In the genomic region with DNA sequence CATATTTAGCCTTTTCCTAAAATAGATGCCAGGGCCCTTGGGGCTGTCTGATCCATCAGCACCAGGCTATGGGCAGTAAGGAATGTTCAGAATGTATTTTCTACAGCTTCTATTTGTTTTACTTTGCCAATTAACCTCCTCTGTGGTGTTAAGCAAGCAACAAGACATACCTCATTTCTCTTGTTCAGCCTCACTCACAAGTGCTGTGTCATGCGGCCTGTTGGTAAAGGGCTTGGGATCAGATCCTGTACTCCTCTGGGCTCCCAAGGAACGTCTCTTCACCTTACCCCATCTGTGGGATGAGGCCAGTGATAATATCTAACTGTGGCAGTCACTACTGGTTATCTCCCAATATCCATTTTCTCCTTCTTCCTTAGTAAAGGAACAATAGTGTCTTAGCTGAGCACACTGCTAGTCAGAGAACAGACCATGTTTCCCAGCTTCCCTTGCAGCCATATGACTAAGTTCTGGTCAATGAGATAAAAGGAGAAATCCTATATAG, we compare ENCODE assay signal across 1 cellular context.
TF ChIP-seq lines count a peak whose summit lies in the region.

No MANE protein-coding gene starts in this region.

TF ChIP-seq in A549, 52 proteins besides CTCF, POLR2A, EP300 and RAD21 (continued from another document):
- TF ChIP-seq, protein P1, sequence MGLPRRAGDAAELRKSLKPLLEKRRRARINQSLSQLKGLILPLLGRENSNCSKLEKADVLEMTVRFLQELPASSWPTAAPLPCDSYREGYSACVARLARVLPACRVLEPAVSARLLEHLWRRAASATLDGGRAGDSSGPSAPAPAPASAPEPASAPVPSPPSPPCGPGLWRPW (IDR thresholded peaks at IDR 0.05) = no peak
- TF ChIP-seq, protein P2, sequence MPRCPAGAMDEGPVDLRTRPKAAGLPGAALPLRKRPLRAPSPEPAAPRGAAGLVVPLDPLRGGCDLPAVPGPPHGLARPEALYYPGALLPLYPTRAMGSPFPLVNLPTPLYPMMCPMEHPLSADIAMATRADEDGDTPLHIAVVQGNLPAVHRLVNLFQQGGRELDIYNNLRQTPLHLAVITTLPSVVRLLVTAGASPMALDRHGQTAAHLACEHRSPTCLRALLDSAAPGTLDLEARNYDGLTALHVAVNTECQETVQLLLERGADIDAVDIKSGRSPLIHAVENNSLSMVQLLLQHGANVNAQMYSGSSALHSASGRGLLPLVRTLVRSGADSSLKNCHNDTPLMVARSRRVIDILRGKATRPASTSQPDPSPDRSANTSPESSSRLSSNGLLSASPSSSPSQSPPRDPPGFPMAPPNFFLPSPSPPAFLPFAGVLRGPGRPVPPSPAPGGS (IDR thresholded peaks at IDR 0.05) = no peak
- TF ChIP-seq HOXB13 (CRISPR knock-in tag; IDR thresholded peaks at IDR 0.05; ENCODE audit: low read depth) = peak; percentile 92; the same call in 1 of the 2 replicates
- peak in 1 of 2 experiments; percentile 67; a peak in 2 of 4 replicates for TF ChIP-seq CEBPB (IDR thresholded peaks at IDR 0.05)
- TF ChIP-seq TP53 (CRISPR knock-in tag; IDR thresholded peaks at IDR 0.05) = no peak
- TF ChIP-seq, protein P3, sequence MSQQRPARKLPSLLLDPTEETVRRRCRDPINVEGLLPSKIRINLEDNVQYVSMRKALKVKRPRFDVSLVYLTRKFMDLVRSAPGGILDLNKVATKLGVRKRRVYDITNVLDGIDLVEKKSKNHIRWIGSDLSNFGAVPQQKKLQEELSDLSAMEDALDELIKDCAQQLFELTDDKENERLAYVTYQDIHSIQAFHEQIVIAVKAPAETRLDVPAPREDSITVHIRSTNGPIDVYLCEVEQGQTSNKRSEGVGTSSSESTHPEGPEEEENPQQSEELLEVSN (IDR thresholded peaks at IDR 0.05; ENCODE audit: borderline replicate concordance, low read depth) = no peak
- TF ChIP-seq ESRRA (IDR thresholded peaks at IDR 0.05; ENCODE audit: borderline replicate concordance, low read length) = no peak
- TF ChIP-seq, protein P4, sequence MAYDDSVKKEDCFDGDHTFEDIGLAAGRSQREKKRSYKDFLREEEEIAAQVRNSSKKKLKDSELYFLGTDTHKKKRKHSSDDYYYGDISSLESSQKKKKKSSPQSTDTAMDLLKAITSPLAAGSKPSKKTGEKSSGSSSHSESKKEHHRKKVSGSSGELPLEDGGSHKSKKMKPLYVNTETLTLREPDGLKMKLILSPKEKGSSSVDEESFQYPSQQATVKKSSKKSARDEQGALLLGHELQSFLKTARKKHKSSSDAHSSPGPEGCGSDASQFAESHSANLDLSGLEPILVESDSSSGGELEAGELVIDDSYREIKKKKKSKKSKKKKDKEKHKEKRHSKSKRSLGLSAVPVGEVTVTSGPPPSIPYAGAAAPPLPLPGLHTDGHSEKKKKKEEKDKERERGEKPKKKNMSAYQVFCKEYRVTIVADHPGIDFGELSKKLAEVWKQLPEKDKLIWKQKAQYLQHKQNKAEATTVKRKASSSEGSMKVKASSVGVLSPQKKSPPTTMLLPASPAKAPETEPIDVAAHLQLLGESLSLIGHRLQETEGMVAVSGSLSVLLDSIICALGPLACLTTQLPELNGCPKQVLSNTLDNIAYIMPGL (CRISPR knock-in tag; IDR thresholded peaks at IDR 0.05; ENCODE audit: borderline replicate concordance) = no peak
- TF ChIP-seq, protein P5, sequence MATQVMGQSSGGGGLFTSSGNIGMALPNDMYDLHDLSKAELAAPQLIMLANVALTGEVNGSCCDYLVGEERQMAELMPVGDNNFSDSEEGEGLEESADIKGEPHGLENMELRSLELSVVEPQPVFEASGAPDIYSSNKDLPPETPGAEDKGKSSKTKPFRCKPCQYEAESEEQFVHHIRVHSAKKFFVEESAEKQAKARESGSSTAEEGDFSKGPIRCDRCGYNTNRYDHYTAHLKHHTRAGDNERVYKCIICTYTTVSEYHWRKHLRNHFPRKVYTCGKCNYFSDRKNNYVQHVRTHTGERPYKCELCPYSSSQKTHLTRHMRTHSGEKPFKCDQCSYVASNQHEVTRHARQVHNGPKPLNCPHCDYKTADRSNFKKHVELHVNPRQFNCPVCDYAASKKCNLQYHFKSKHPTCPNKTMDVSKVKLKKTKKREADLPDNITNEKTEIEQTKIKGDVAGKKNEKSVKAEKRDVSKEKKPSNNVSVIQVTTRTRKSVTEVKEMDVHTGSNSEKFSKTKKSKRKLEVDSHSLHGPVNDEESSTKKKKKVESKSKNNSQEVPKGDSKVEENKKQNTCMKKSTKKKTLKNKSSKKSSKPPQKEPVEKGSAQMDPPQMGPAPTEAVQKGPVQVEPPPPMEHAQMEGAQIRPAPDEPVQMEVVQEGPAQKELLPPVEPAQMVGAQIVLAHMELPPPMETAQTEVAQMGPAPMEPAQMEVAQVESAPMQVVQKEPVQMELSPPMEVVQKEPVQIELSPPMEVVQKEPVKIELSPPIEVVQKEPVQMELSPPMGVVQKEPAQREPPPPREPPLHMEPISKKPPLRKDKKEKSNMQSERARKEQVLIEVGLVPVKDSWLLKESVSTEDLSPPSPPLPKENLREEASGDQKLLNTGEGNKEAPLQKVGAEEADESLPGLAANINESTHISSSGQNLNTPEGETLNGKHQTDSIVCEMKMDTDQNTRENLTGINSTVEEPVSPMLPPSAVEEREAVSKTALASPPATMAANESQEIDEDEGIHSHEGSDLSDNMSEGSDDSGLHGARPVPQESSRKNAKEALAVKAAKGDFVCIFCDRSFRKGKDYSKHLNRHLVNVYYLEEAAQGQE (IDR thresholded peaks at IDR 0.05) = no peak
- 0 out of 2 replicates have a peak, but pooled peaks have one; percentile 54 for TF ChIP-seq HOXA7 (CRISPR knock-in tag; IDR thresholded peaks at IDR 0.05)
TF ChIP-seq in A549: peak in this region for 16.
